In genomic region chr2:25504266-25504665, GRCh38 we compare ENCODE assay signal across 1 cellular context.
TF ChIP-seq lines count a peak whose summit lies in the region.

No MANE protein-coding gene starts in this region.

TF ChIP-seq in HepG2, 621 proteins besides CTCF, POLR2A, EP300 and RAD21 (continued from another document):
- peak; percentile 42 for TF ChIP-seq ZBTB40 (IDR thresholded peaks at IDR 0.05)
- no peak for TF ChIP-seq ZBTB40 (CRISPR knock-in tag; IDR thresholded peaks at IDR 0.05)
- TF ChIP-seq THRA (CRISPR knock-in tag; IDR thresholded peaks at IDR 0.05; ENCODE audit: borderline replicate concordance) = no peak
- 0 out of 2 replicates have a peak, but pooled peaks have one; percentile 19 for TF ChIP-seq NFRKB (IDR thresholded peaks at IDR 0.05)
- TF ChIP-seq JUND (CRISPR knock-in tag; IDR thresholded peaks at IDR 0.05) = no peak
- 0 out of 2 replicates have a peak, but pooled peaks have one; percentile 21 for TF ChIP-seq IKZF1 (IDR thresholded peaks at IDR 0.05)
- TF ChIP-seq PAWR (CRISPR knock-in tag; IDR thresholded peaks at IDR 0.05; ENCODE audit: borderline replicate concordance) = no peak
- 0 out of 2 replicates have a peak, but pooled peaks have one; percentile 43 for TF ChIP-seq FOXA1 (IDR thresholded peaks at IDR 0.05)
- no peak for TF ChIP-seq FOXA1 (CRISPR knock-in tag; IDR thresholded peaks at IDR 0.05)
- TF ChIP-seq RNF2 (conservative IDR thresholded peaks at IDR 0.05; ENCODE audit: low read depth) = no peak
- no peak for TF ChIP-seq SIX1 (CRISPR knock-in tag; IDR thresholded peaks at IDR 0.05; ENCODE audit: borderline replicate concordance)
- no peak for TF ChIP-seq RORA (CRISPR knock-in tag; IDR thresholded peaks at IDR 0.05)
- TF ChIP-seq FOXP1 (IDR thresholded peaks at IDR 0.05) = peak; percentile 59
- no peak for TF ChIP-seq FOXP1 (CRISPR knock-in tag; IDR thresholded peaks at IDR 0.05)
- TF ChIP-seq HIVEP1 (CRISPR knock-in tag; IDR thresholded peaks at IDR 0.05) = no peak
- TF ChIP-seq ZSCAN12 (CRISPR knock-in tag; IDR thresholded peaks at IDR 0.05) = no peak
- no peak for TF ChIP-seq ZNF33A (CRISPR knock-in tag; IDR thresholded peaks at IDR 0.05; ENCODE audit: borderline replicate concordance)
- TF ChIP-seq SOX13 (IDR thresholded peaks at IDR 0.05) = no peak
- no peak for TF ChIP-seq SOX13 (CRISPR knock-in tag; conservative IDR thresholded peaks at IDR 0.05 in 1 of 2, IDR thresholded peaks at IDR 0.05 in 1 of 2)
- TF ChIP-seq, protein P1, sequence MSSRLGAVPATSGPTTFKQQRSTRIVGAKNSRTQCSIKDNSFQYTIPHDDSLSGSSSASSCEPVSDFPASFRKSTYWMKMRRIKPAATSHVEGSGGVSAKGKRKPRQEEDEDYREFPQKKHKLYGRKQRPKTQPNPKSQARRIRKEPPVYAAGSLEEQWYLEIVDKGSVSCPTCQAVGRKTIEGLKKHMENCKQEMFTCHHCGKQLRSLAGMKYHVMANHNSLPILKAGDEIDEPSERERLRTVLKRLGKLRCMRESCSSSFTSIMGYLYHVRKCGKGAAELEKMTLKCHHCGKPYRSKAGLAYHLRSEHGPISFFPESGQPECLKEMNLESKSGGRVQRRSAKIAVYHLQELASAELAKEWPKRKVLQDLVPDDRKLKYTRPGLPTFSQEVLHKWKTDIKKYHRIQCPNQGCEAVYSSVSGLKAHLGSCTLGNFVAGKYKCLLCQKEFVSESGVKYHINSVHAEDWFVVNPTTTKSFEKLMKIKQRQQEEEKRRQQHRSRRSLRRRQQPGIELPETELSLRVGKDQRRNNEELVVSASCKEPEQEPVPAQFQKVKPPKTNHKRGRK (CRISPR knock-in tag; IDR thresholded peaks at IDR 0.05) = peak; percentile 87; the same call in 1 of the 2 replicates
- TF ChIP-seq, protein P2, sequence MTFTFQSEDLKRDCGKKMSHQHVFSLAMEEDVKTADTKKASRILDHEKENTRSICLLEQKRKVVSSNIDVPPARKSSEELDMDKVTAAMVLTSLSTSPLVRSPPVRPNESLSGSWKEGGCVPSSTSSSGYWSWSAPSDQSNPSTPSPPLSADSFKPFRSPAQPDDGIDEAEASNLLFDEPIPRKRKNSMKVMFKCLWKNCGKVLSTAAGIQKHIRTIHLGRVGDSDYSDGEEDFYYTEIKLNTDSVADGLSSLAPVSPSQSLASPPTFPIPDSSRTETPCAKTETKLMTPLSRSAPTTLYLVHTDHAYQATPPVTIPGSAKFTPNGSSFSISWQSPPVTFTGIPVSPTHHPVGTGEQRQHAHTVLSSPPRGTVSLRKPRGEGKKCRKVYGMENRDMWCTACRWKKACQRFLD (CRISPR knock-in tag; IDR thresholded peaks at IDR 0.05; ENCODE audit: borderline replicate concordance) = no peak
- TF ChIP-seq SIX4 (CRISPR knock-in tag; IDR thresholded peaks at IDR 0.05) = no peak
- no peak for TF ChIP-seq CEBPZ (IDR thresholded peaks at IDR 0.05; ENCODE audit: low read length)
- no peak for TF ChIP-seq ZBTB21 (CRISPR knock-in tag; IDR thresholded peaks at IDR 0.05)
